ENCODE assay signal across 8 cellular contexts in the genomic region with DNA sequence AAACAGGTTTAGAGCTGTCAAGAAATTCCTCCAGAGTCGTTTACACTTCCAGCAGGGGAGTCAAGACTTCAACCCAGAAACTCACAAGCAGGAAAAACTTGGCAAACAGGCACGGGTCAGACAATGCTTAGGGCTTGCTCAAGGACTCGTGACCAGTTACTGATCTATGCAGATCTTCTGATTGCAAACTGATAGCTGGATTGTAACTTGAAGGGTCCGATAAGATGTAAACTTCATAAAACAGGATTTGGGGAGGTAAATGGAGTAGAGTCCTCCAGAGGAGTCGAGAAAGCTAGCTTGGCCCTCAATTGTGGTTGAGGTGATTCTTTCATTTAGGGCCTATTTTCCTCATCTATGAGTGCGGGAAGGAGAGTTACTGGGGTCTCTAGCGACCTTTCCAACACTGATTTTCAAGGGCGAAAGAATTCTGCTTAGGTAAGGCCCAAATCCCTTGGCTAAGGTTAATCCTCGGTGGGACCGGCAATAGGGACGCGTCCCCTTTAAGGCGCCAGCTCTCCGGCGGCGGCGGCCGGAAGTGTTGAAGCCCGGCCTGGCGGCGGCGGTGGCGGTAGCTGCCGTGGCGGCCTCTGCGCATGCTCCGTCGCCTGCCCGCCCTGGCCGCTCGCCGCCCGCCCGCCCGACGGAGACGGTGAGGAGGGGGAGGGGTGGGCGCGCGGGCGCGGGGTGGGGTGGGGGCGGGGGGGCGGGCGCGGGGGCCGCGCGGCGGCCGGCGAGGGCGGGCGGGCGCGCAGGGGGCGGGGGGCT. TPM values are rescaled to one million over a fixed set of nuclear protein-coding genes. Genes with fewer than 3 reads are reported as not detected.
DNase-seq lines count a peak whose midpoint lies in the region; ATAC-seq and TF ChIP-seq lines count a peak whose summit lies in the region.

A gene with protein sequence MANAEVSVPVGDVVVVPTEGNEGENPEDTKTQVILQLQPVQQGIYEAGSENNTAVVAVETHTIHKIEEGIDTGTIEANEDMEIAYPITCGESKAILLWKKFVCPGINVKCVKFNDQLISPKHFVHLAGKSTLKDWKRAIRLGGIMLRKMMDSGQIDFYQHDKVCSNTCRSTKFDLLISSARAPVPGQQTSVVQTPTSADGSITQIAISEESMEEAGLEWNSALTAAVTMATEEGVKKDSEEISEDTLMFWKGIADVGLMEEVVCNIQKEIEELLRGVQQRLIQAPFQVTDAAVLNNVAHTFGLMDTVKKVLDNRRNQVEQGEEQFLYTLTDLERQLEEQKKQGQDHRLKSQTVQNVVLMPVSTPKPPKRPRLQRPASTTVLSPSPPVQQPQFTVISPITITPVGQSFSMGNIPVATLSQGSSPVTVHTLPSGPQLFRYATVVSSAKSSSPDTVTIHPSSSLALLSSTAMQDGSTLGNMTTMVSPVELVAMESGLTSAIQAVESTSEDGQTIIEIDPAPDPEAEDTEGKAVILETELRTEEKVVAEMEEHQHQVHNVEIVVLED (plus strand): TSS at position 594 of the 765 bp plus-strand sequence. CDS start 14,829 bp downstream, outside the sequence.

- H3K36me3 ChIP-seq in OCI-LY7 (ENCODE audit: insufficient read depth, low read length), result no peaks in the 10 kb centered on the region

- peak; percentile 70 for ATAC-seq in GM21447 (IDR thresholded peaks at IDR 0.05; ENCODE audit: unreplicated experiment)

- POLR2A ChIA-PET in OCI-LY7 (lab: Charles Lee), result interaction anchor here (0.5 to 2.4 kb wide), 11 partner anchors 13 to 1959 kb away, joined by 3 to 30 read pairs (median 3); a partner anchor contains a TSS

- H3K27me3 ChIP-seq in mononuclear cell (ENCODE audit: insufficient read depth, low read length), result no peaks in the 10 kb centered on the region

- no peaks in the 10 kb centered on the region for H3K9me2 ChIP-seq in OCI-LY7 (ENCODE audit: insufficient read depth, low read length)

- BruUV-seq in OCI-LY7 (replicated peaks; lab: Mats Ljungman, UMichigan), result TSS peak; percentile 74

- peaks cover 31% of the 10 kb centered on the region for H3K79me2 ChIP-seq in OCI-LY7 (ENCODE audit: insufficient read depth, low read depth, low read length)

- peak; percentile 74 for DNase-seq in Caki2 (ENCODE audit: low read depth)
- peak; percentile 84 for DNase-seq in HuH-7 (ENCODE audit: low spot score)
- DNase-seq in OCI-LY7 (ENCODE audit: low spot score), result peak; percentile 93
- peak; percentile 72 for DNase-seq in activated T-cell treated with anti-CD3 and anti-CD28 coated beads for 4 hours
- DNase-seq in epithelial cell of esophagus (ENCODE audit: low read depth), result peak; percentile 87
- peak; percentile 64 to 80 for DNase-seq in stimulated activated CD8-positive, alpha-beta memory T cell treated with anti-CD3 and anti-CD28 coated beads, Interleukin-2, amount 100 ng/mL, for 1 hour (ENCODE audit: low read depth in 2 of 2)

- peak within 1 kb of the TSS; percentile 94 for H2AFZ ChIP-seq in OCI-LY7 (ENCODE audit: low read length)

- TF ChIP-seq CTCF in OCI-LY7 (conservative IDR thresholded peaks at IDR 0.05; ENCODE audit: low read length), result no peak
- no peak for TF ChIP-seq CTCF in epithelial cell of esophagus (IDR thresholded peaks at IDR 0.05; ENCODE audit: insufficient read depth, low read depth, low read length, missing control alignments)

- CTCF ChIA-PET in OCI-LY7 (lab: Charles Lee; ENCODE audit: unreplicated experiment), result no interaction called here

- H3K9me3 ChIP-seq in OCI-LY7 (ENCODE audit: low read length) (no peaks in the 10 kb centered on the region), mononuclear cell (ENCODE audit: low read depth, low read length) (no peaks in the 10 kb centered on the region)

- peak within 1 kb of the TSS; percentile 93 for H3K27ac ChIP-seq in OCI-LY7 (ENCODE audit: low read depth, low read length, poor library complexity, severe bottlenecking)

- H3K4me2 ChIP-seq in OCI-LY7 (ENCODE audit: low read length), result peak within 1 kb of the TSS; percentile 95

- no peaks in the 10 kb centered on the region for H4K20me1 ChIP-seq in OCI-LY7 (ENCODE audit: insufficient read depth, low read length)

- in situ Hi-C loops in Caki2 (cut with HindIII; ENCODE audit: low pct_unique_long_range_greater_than_20kb, low sequenced_read_pairs), result no loop called here

- H3K4me3 ChIP-seq in OCI-LY7 (ENCODE audit: low read depth, low read length, poor library complexity, severe bottlenecking), result peak within 1 kb of the TSS; percentile 87
- H3K4me3 ChIP-seq in epithelial cell of esophagus (ENCODE audit: low read length), result peak within 1 kb of the TSS; percentile 86
- H3K4me3 ChIP-seq in mononuclear cell (ENCODE audit: low read length), result peak within 1 kb of the TSS; percentile 99

- H3K4me1 ChIP-seq in OCI-LY7 (ENCODE audit: insufficient read depth, low read length, poor library complexity, severe bottlenecking), result peaks cover 13% of the 10 kb centered on the region
- H3K4me1 ChIP-seq in mononuclear cell (ENCODE audit: insufficient read depth, low read length), result peaks cover 23% of the 10 kb centered on the region

- intact Hi-C loops in OCI-LY7 (cut with micrococcal nuclease; ENCODE audit: unreplicated experiment), result loop anchor here (1.0 kb wide), 1 partner anchor 20 kb away; a partner anchor contains a TSS

RNA-seq across cellular contexts. Expression of the gene that starts here (rescaled TPM):
- 6.7 and 7.6 TPM in 2 replicates for total RNA-seq in Caki2 (2014; rRNA removed; shearing (Covaris generic); ENCODE audit: low replicate concordance)
- 12.5 and 13.0 TPM in 2 replicates for total RNA-seq in OCI-LY7 (2014; rRNA removed; shearing (Covaris generic))
- total RNA-seq in OCI-LY7 (2022) (22.5 and 25.9 TPM in 2 replicates), mononuclear cell (15.0 TPM)

Comparison
In these comparisons a context has a peak if more than half of its experiments do, and no peak if none do; other contexts are left out.
1. Peak in every context shown above with its lines: DNase-seq, ATAC-seq, H3K4me3 ChIP-seq and H3K27ac ChIP-seq.